Comparison of ENCODE assay signal across 9 cellular contexts in genomic region chr9:7879551-7880245, GRCh38.
DNase-seq lines count a peak whose midpoint lies in the region; ATAC-seq and TF ChIP-seq lines count a peak whose summit lies in the region.
"Had no signal": no experiment of that assay in that cellular context is flagged by ENCODE, and none has a peak within 500 bp of the region (broad histone marks: within the 10 kb centered on the region; RNA-seq: fewer than 3 reads in every experiment).

No MANE protein-coding gene starts in this region.

- no peak overlapping the region for H3K9ac ChIP-seq in OCI-LY1 (ENCODE audit: low read length)

- no peak overlapping the region for H2AFZ ChIP-seq in OCI-LY1 (ENCODE audit: low read length)
- no peak overlapping the region for H2AFZ ChIP-seq in hepatocyte

- H3F3A ChIP-seq in OCI-LY1 (ENCODE audit: insufficient read depth, low read length), result no peaks in the 10 kb centered on the region

- H3K9me2 ChIP-seq in OCI-LY1 (ENCODE audit: low read depth, low read length) (no peaks in the 10 kb centered on the region), hepatocyte (replicated peaks; ENCODE audit: insufficient read depth) (no peaks in the 10 kb centered on the region)

- H3K4me2 ChIP-seq in OCI-LY1 (ENCODE audit: low read length) (peak overlapping the region; percentile 25; the same call in 1 of the 2 replicates), hepatocyte (no peak overlapping the region)

- TF ChIP-seq CTCF in OCI-LY1 (IDR thresholded peaks at IDR 0.05; ENCODE audit: low read length), result no peak
- no peak for TF ChIP-seq CTCF in astrocyte of the spinal cord (IDR thresholded peaks at IDR 0.05; ENCODE audit: low read depth, low read length)
- no peak for TF ChIP-seq CTCF in omental fat pad (IDR thresholded peaks at IDR 0.05)
- TF ChIP-seq CTCF in hepatocyte (IDR thresholded peaks at IDR 0.05; ENCODE audit: poor library complexity), result no peak

- peaks cover 6% of the 10 kb centered on the region; the same call in 1 of the 2 replicates for H3K9me3 ChIP-seq in OCI-LY1 (ENCODE audit: low read length)
- H3K9me3 ChIP-seq in hepatocyte (ENCODE audit: low read depth), result no peaks in the 10 kb centered on the region

- 23% methylated on average over 6 of the region's 6 CpGs for WGBS in hepatocyte (ENCODE audit: low lambda C conversion rate, missing lambda C conversion rate)

- ATAC-seq in omental fat pad (ENCODE audit: low FRiP score), result no peak

- H3K4me3 ChIP-seq in H7 (ENCODE audit: insufficient read depth, low read depth, low read length), result no peak overlapping the region
- no peak overlapping the region for H3K4me3 ChIP-seq in OCI-LY1 (ENCODE audit: low read depth, low read length, poor library complexity, severe bottlenecking)
- no peak overlapping the region for H3K4me3 ChIP-seq in astrocyte of the spinal cord (ENCODE audit: low read depth, low read length)
- H3K4me3 ChIP-seq in hepatocyte, result no peak overlapping the region
- H3K4me3 ChIP-seq: sigmoid colon had no signal

- H3K4me1 ChIP-seq in OCI-LY1 (ENCODE audit: insufficient read depth, low read length, severe bottlenecking) (peaks cover 24% of the 10 kb centered on the region), hepatocyte (ENCODE audit: insufficient read depth) (no peaks in the 10 kb centered on the region)
- H3K4me1 ChIP-seq: sigmoid colon had no signal

- H3K27ac ChIP-seq in OCI-LY1 (ENCODE audit: low read depth, low read length, poor library complexity, severe bottlenecking) (peak overlapping the region; percentile 65), hepatocyte (no peak overlapping the region)
- H3K27ac ChIP-seq: sigmoid colon had no signal

- in situ Hi-C loops in astrocyte of the spinal cord (cut with HindIII; ENCODE audit: low sequenced_read_pairs), result no loop called here

- no peaks in the 10 kb centered on the region for H3K36me3 ChIP-seq in H7 (replicated peaks; ENCODE audit: control insufficient read depth, insufficient read depth, low read length)
- H3K36me3 ChIP-seq in OCI-LY1 (ENCODE audit: insufficient read depth, low read length), result no peaks in the 10 kb centered on the region
- no peaks in the 10 kb centered on the region for H3K36me3 ChIP-seq in hepatocyte (replicated peaks; ENCODE audit: insufficient read depth, low read depth)
- H3K36me3 ChIP-seq: sigmoid colon had no signal

- DNase-seq in H7, result peak; percentile 2
- peak; percentile 2 for DNase-seq in astrocyte of the spinal cord (ENCODE audit: low read depth, low spot score)
- peak; percentile 15 to 22 for DNase-seq in stimulated activated CD4-positive, alpha-beta T cell treated with anti-CD3 and anti-CD28 coated beads, Interleukin-4, amount 100 ng/mL, for 48 hours (ENCODE audit: low read depth in 2 of 2)
- no peak for DNase-seq in omental fat pad (ENCODE audit: low spot score)
- no peak for DNase-seq in hepatocyte (ENCODE audit: low spot score)
- DNase-seq in mucosa of gallbladder (ENCODE audit: low spot score), result no peak
- no peak for DNase-seq in HUDEP-2 (lab: John Stamatoyannopoulos, UW; ENCODE audit: unreplicated experiment in 76 of 76)
- DNase-seq: sigmoid colon had no signal

- H3K79me2 ChIP-seq in OCI-LY1 (ENCODE audit: insufficient read depth, low read length) (no peaks in the 10 kb centered on the region), hepatocyte (no peaks in the 10 kb centered on the region)

- H3K27me3 ChIP-seq in H7 (ENCODE audit: control insufficient read depth, insufficient read depth, low read length), result no peaks in the 10 kb centered on the region
- no peaks in the 10 kb centered on the region for H3K27me3 ChIP-seq in OCI-LY1 (ENCODE audit: insufficient read depth, low read length)
- no peaks in the 10 kb centered on the region for H3K27me3 ChIP-seq in hepatocyte
- H3K27me3 ChIP-seq: sigmoid colon had no signal

- H4K20me1 ChIP-seq in OCI-LY1 (ENCODE audit: insufficient read depth, low read length) (no peaks in the 10 kb centered on the region), hepatocyte (ENCODE audit: insufficient read depth, poor library complexity, severe bottlenecking) (no peaks in the 10 kb centered on the region)

Comparison
In these comparisons a context has a peak if more than half of its experiments do, and no peak if none do; other contexts are left out.
1. DNase-seq: peak in H7 (single experiment), astrocyte of the spinal cord (single experiment) and stimulated activated CD4-positive, alpha-beta T cell treated with anti-CD3 and anti-CD28 coated beads, Interleukin-4, amount 100 ng/mL, for 48 hours (2 of 2); none in omental fat pad (single experiment), hepatocyte (single experiment), mucosa of gallbladder (single experiment) and HUDEP-2 (0 of 76).